Comparison of ENCODE assay signal across 17 cellular contexts in the genomic region with DNA sequence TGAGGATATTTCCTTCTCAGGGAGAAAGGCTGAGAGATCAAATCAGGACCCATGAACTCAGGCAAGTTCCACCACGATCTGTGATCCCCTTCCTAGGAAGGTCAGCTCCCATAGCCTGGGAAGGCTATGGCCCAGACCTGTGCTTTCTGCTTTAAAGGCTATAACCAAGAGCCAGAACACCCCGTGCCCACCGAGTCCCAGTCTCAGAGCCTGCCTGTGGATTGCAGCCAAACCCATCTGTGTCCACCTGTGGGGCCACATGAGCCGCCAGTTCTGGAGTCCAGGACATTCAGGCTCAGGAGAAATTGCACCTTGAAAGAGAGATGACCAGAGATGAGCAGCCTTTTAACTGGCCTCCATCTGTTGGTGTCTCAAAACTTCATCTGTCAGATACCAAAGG. TPM values are rescaled to one million over a fixed set of nuclear protein-coding genes. Genes with fewer than 3 reads are reported as not detected.
DNase-seq lines count a peak whose midpoint lies in the region; ATAC-seq and TF ChIP-seq lines count a peak whose summit lies in the region.
"Had no signal": no experiment of that assay in that cellular context is flagged by ENCODE, and none has a peak within 500 bp of the region (broad histone marks: within the 10 kb centered on the region; RNA-seq: fewer than 3 reads in every experiment).

No MANE protein-coding gene starts in this region.

- H3K27ac Mint-ChIP-seq in activated CD4-positive, alpha-beta T cell treated with anti-CD3 and anti-CD28 coated beads, Interleukin-2, amount 10 ng/mL, durations not matched to agents 24 days and 14 days = peak overlapping the region; percentile 49
- H3K27ac Mint-ChIP-seq in CD4-positive, alpha-beta T cell = peak overlapping the region; percentile 82
- peak overlapping the region; percentile 34 for H3K27ac Mint-ChIP-seq in activated T-helper 1 cell treated with anti-CD3 and anti-CD28 coated beads, Interleukin-12 subunit alpha, Interleukin-12 subunit beta, Interleukin-2, Interleukin-4 antibody, amounts not matched to agents 30 ng/mL and 10 ng/mL and 1 ng/mL, durations not matched to agents 14 hours and 24 hours and 36 hours
- H3K27ac Mint-ChIP-seq: CD14-positive monocyte had no signal

- no peaks in the 10 kb centered on the region for H3K27me3 Mint-ChIP-seq in activated CD4-positive, alpha-beta T cell treated with anti-CD3 and anti-CD28 coated beads, Interleukin-2, amount 10 ng/mL, durations not matched to agents 24 days and 14 days
- H3K27me3 Mint-ChIP-seq in CD4-positive, alpha-beta T cell = no peaks in the 10 kb centered on the region
- no peaks in the 10 kb centered on the region for H3K27me3 Mint-ChIP-seq in activated T-helper 1 cell treated with anti-CD3 and anti-CD28 coated beads, Interleukin-12 subunit alpha, Interleukin-12 subunit beta, Interleukin-2, Interleukin-4 antibody, amounts not matched to agents 30 ng/mL and 10 ng/mL and 1 ng/mL, durations not matched to agents 14 hours and 24 hours and 36 hours (ENCODE audit: insufficient read depth)

- no peak for TF ChIP-seq CTCF in CD4-positive, alpha-beta T cell (IDR thresholded peaks at IDR 0.05)

- POLR2A ChIA-PET in CD4-positive, alpha-beta T cell (lab: Charles Lee) = interaction anchor here (6.7 to 10.3 kb wide), 2 partner anchors 14 to 48 kb away, joined by 295 to 749 read pairs; a partner anchor contains a TSS

- peaks cover 57% of the 10 kb centered on the region for H3K4me1 Mint-ChIP-seq in activated CD4-positive, alpha-beta T cell treated with anti-CD3 and anti-CD28 coated beads, Interleukin-2, amount 10 ng/mL, durations not matched to agents 24 days and 14 days
- peaks cover 60% of the 10 kb centered on the region for H3K4me1 Mint-ChIP-seq in CD4-positive, alpha-beta T cell (ENCODE audit: low read depth)
- peaks cover 60% of the 10 kb centered on the region for H3K4me1 Mint-ChIP-seq in activated T-helper 1 cell treated with anti-CD3 and anti-CD28 coated beads, Interleukin-12 subunit alpha, Interleukin-12 subunit beta, Interleukin-2, Interleukin-4 antibody, amounts not matched to agents 30 ng/mL and 10 ng/mL and 1 ng/mL, durations not matched to agents 14 hours and 24 hours and 36 hours (ENCODE audit: low read depth)

- H3K27ac ChIP-seq in CD4-positive, alpha-beta T cell (ENCODE audit: low read depth, low read length) = no peak overlapping the region
- H3K27ac ChIP-seq: RWPE1 had no signal

- CTCF ChIA-PET in CD4-positive, alpha-beta T cell (lab: Charles Lee) = interaction anchor here (1.0 kb wide), 1 partner anchor 10 kb away, joined by 4 read pairs; no protein-coding TSS in a partner anchor

- peaks cover 8% of the 10 kb centered on the region for H3K9me3 Mint-ChIP-seq in activated CD4-positive, alpha-beta T cell treated with anti-CD3 and anti-CD28 coated beads, Interleukin-2, amount 10 ng/mL, durations not matched to agents 24 days and 14 days
- no peaks in the 10 kb centered on the region for H3K9me3 Mint-ChIP-seq in CD4-positive, alpha-beta T cell
- H3K9me3 Mint-ChIP-seq in activated T-helper 1 cell treated with anti-CD3 and anti-CD28 coated beads, Interleukin-12 subunit alpha, Interleukin-12 subunit beta, Interleukin-2, Interleukin-4 antibody, amounts not matched to agents 30 ng/mL and 10 ng/mL and 1 ng/mL, durations not matched to agents 14 hours and 24 hours and 36 hours = no peaks in the 10 kb centered on the region

- no peaks in the 10 kb centered on the region for H3K27me3 ChIP-seq in CD4-positive, alpha-beta T cell (ENCODE audit: control insufficient read depth, insufficient read depth, low read length)

- ATAC-seq in CD4-positive, alpha-beta T cell (ENCODE audit: poor library complexity) = no peak

- peaks cover 13% of the 10 kb centered on the region for H3K36me3 Mint-ChIP-seq in activated CD4-positive, alpha-beta T cell treated with anti-CD3 and anti-CD28 coated beads, Interleukin-2, amount 10 ng/mL, durations not matched to agents 24 days and 14 days (ENCODE audit: low read depth)
- no peaks in the 10 kb centered on the region for H3K36me3 Mint-ChIP-seq in CD4-positive, alpha-beta T cell (ENCODE audit: low read depth)
- H3K36me3 Mint-ChIP-seq in activated T-helper 1 cell treated with anti-CD3 and anti-CD28 coated beads, Interleukin-12 subunit alpha, Interleukin-12 subunit beta, Interleukin-2, Interleukin-4 antibody, amounts not matched to agents 30 ng/mL and 10 ng/mL and 1 ng/mL, durations not matched to agents 14 hours and 24 hours and 36 hours (ENCODE audit: low read depth) = peaks cover 6% of the 10 kb centered on the region
- H3K36me3 Mint-ChIP-seq: CD14-positive monocyte had no signal

- DNase-seq in activated CD4-positive, alpha-beta T cell treated with anti-CD3 and anti-CD28 coated beads, Interleukin-2, amount 10 ng/mL, durations not matched to agents 24 days and 14 days = no peak
- DNase-seq in activated CD4-positive, alpha-beta T cell treated with anti-CD3 and anti-CD28 coated beads, Interleukin-2, amount 50 U/mL, for 48 hours = no peak
- no peak for DNase-seq in CD4-positive, alpha-beta T cell
- no peak for DNase-seq in activated T-helper 1 cell treated with anti-CD3 and anti-CD28 coated beads, Interleukin-12 subunit alpha, Interleukin-12 subunit beta, Interleukin-2, Interleukin-4 antibody, amounts not matched to agents 30 ng/mL and 10 ng/mL and 1 ng/mL, durations not matched to agents 14 hours and 24 hours and 36 hours (ENCODE audit: low spot score)
- DNase-seq in mesenteric fat pad (ENCODE audit: low spot score) (peak; percentile 69), NCI-H510A (lab: John Stamatoyannopoulos, UW) (no peak), SK-N-DZ (ENCODE audit: low spot score) (no peak)
- DNase-seq in stimulated activated CD4-positive, alpha-beta T cell treated with anti-CD3 and anti-CD28 coated beads, Interleukin-1b, Interleukin-23, amount 100 ng/mL, for 48 hours = no peak
- DNase-seq: DMS79, GDM1, MV-4-11, NCI-H1417 treated with DMSO at 0.1 percent for 48 hours, NCI-H2029 treated with DMSO at 0.1 percent for 48 hours, NCI-H524 had no signal

- no peak overlapping the region for H3K4me3 Mint-ChIP-seq in activated CD4-positive, alpha-beta T cell treated with anti-CD3 and anti-CD28 coated beads, Interleukin-2, amount 10 ng/mL, durations not matched to agents 24 days and 14 days
- H3K4me3 Mint-ChIP-seq in CD4-positive, alpha-beta T cell = peak overlapping the region; percentile 28
- H3K4me3 Mint-ChIP-seq in activated T-helper 1 cell treated with anti-CD3 and anti-CD28 coated beads, Interleukin-12 subunit alpha, Interleukin-12 subunit beta, Interleukin-2, Interleukin-4 antibody, amounts not matched to agents 30 ng/mL and 10 ng/mL and 1 ng/mL, durations not matched to agents 14 hours and 24 hours and 36 hours = no peak overlapping the region

- intact Hi-C loops in activated CD4-positive, alpha-beta T cell treated with anti-CD3 and anti-CD28 coated beads, Interleukin-2, amount 10 ng/mL, durations not matched to agents 24 days and 14 days (cut with micrococcal nuclease) = no loop called here
- intact Hi-C loops in CD4-positive, alpha-beta T cell (cut with DNase I, micrococcal nuclease) = no loop called here
- intact Hi-C loops in activated T-helper 1 cell treated with anti-CD3 and anti-CD28 coated beads, Interleukin-12 subunit alpha, Interleukin-12 subunit beta, Interleukin-2, Interleukin-4 antibody, amounts not matched to agents 30 ng/mL and 10 ng/mL and 1 ng/mL, durations not matched to agents 14 hours and 24 hours and 36 hours (cut with micrococcal nuclease) = loop anchor here (1.0 to 10.0 kb wide), 2 partner anchors 17 to 92 kb away; a partner anchor contains a TSS

- no peaks in the 10 kb centered on the region for H3K9me3 ChIP-seq in CD4-positive, alpha-beta T cell (ENCODE audit: control insufficient read depth, low read length)

RNA-seq across cellular contexts. Expression of a gene that starts 46.9 kb away (rescaled TPM):
- total RNA-seq in activated CD4-positive, alpha-beta T cell treated with anti-CD3 and anti-CD28 coated beads, Interleukin-2, amount 10 ng/mL, durations not matched to agents 24 days and 14 days = 166 and 167 TPM in 2 replicates
- 100 to 1,000 TPM; 101 to 102 TPM for total RNA-seq in CD4-positive, alpha-beta T cell
- 264 and 272 TPM in 2 replicates for total RNA-seq in activated T-helper 1 cell treated with anti-CD3 and anti-CD28 coated beads, Interleukin-12 subunit alpha, Interleukin-12 subunit beta, Interleukin-2, Interleukin-4 antibody, amounts not matched to agents 30 ng/mL and 10 ng/mL and 1 ng/mL, durations not matched to agents 14 hours and 24 hours and 36 hours
- not detected for total RNA-seq in mesenteric fat pad
- polyA plus RNA-seq in SK-N-DZ (2014; cell fraction: cytosol; rRNA removed) = not detected in 2 replicates
- not detected in 2 replicates for polyA plus RNA-seq in SK-N-DZ (2014; cell fraction: nucleus; rRNA removed)
- total RNA-seq: HT1080 had no signal

RNA-seq across cellular contexts. Expression of a gene that starts 49.2 kb away (rescaled TPM):
- total RNA-seq in activated CD4-positive, alpha-beta T cell treated with anti-CD3 and anti-CD28 coated beads, Interleukin-2, amount 10 ng/mL, durations not matched to agents 24 days and 14 days = 97.4 and 103 TPM in 2 replicates
- 10 to 100 TPM; 15.3 to 16.3 TPM for total RNA-seq in CD4-positive, alpha-beta T cell
- total RNA-seq in activated T-helper 1 cell treated with anti-CD3 and anti-CD28 coated beads, Interleukin-12 subunit alpha, Interleukin-12 subunit beta, Interleukin-2, Interleukin-4 antibody, amounts not matched to agents 30 ng/mL and 10 ng/mL and 1 ng/mL, durations not matched to agents 14 hours and 24 hours and 36 hours = 89.6 and 93.6 TPM in 2 replicates
- total RNA-seq in mesenteric fat pad = 43.4 TPM
- 87.7 and 91.8 TPM in 2 replicates for polyA plus RNA-seq in SK-N-DZ (2014; cell fraction: cytosol; rRNA removed)
- polyA plus RNA-seq in SK-N-DZ (2014; cell fraction: nucleus; rRNA removed) = 107 and 116 TPM in 2 replicates

Comparison
In these comparisons a context has a peak if more than half of its experiments do, and no peak if none do; other contexts are left out.
1. RNA of a gene that starts 46.9 kb away (total RNA-seq): 264 to 272 TPM in activated T-helper 1 cell treated with anti-CD3 and anti-CD28 coated beads, Interleukin-12 subunit alpha, Interleukin-12 subunit beta, Interleukin-2, Interleukin-4 antibody, amounts not matched to agents 30 ng/mL and 10 ng/mL and 1 ng/mL, durations not matched to agents 14 hours and 24 hours and 36 hours, 166 to 167 TPM in activated CD4-positive, alpha-beta T cell treated with anti-CD3 and anti-CD28 coated beads, Interleukin-2, amount 10 ng/mL, durations not matched to agents 24 days and 14 days and 101 to 102 TPM in CD4-positive, alpha-beta T cell; not detected in mesenteric fat pad (single experiment); every median in the first group is over 100 times any median in the second.
2. Peak in every context shown above with its lines, with median percentiles within 50 percentile points of each other: H3K27ac Mint-ChIP-seq.